Comparison of ENCODE assay signal across 12 cellular contexts in genomic region chr10:32948451-32948850, GRCh38. TPM values are rescaled to one million over a fixed set of nuclear protein-coding genes. Genes with fewer than 3 reads are reported as not detected.
DNase-seq lines count a peak whose midpoint lies in the region; ATAC-seq and FAIRE-seq lines count a peak whose summit lies in the region.
"Had no signal": no experiment of that assay in that cellular context is flagged by ENCODE, and none has a peak within 500 bp of the region (broad histone marks: within the 10 kb centered on the region; RNA-seq: fewer than 3 reads in every experiment).

No MANE protein-coding gene starts in this region.

- peaks cover 48% of the 10 kb centered on the region for H3K4me1 ChIP-seq in CD8-positive, alpha-beta memory T cell (ENCODE audit: insufficient read depth, low read length)
- peaks cover 18% of the 10 kb centered on the region for H3K4me1 ChIP-seq in mesendoderm (ENCODE audit: control insufficient read depth, low read depth, low read length)

- no peaks in the 10 kb centered on the region for H3K9me3 Mint-ChIP-seq in CD8-positive, alpha-beta memory T cell
- no peaks in the 10 kb centered on the region for H3K9me3 Mint-ChIP-seq in activated T-helper 17 cell treated with anti-CD3 and anti-CD28 coated beads, Interleukin-2, amount 50 U/mL, for 72 hours
- H3K9me3 Mint-ChIP-seq in activated CD4-positive, alpha-beta T cell treated with anti-CD3 and anti-CD28 coated beads, Interleukin-2, amount 10 ng/mL, durations not matched to agents 24 days and 14 days, result no peaks in the 10 kb centered on the region

- H3K27ac ChIP-seq in CD8-positive, alpha-beta memory T cell (ENCODE audit: low read depth, low read length), result no peak overlapping the region
- no peak overlapping the region for H3K27ac ChIP-seq in mesendoderm (ENCODE audit: low read depth, low read length)
- H3K27ac ChIP-seq: VCaP had no signal

- no peak overlapping the region for H3K4me2 ChIP-seq in mesendoderm (ENCODE audit: low read length)

- intact Hi-C loops in activated CD4-positive, alpha-beta T cell treated with anti-CD3 and anti-CD28 coated beads, Interleukin-2, amount 10 ng/mL, durations not matched to agents 24 days and 14 days (cut with micrococcal nuclease), result no loop called here

- peaks cover 68% of the 10 kb centered on the region for H3K79me2 ChIP-seq in mesendoderm (ENCODE audit: control insufficient read depth, insufficient read depth, low read length)

- peak; percentile 53 for ATAC-seq in activated T-helper 17 cell treated with anti-CD3 and anti-CD28 coated beads, Interleukin-2, amount 50 U/mL, for 72 hours (replicated peaks)
- ATAC-seq in GM19023 (IDR thresholded peaks at IDR 0.05; ENCODE audit: unreplicated experiment) (no peak), GM19395 (IDR thresholded peaks at IDR 0.05; ENCODE audit: unreplicated experiment) (no peak)

- H3K36me3 Mint-ChIP-seq in CD8-positive, alpha-beta memory T cell, result peaks cover 0 to 10% (median 5%) of the 10 kb centered on the region in 3 donors
- peaks cover 60% of the 10 kb centered on the region for H3K36me3 Mint-ChIP-seq in activated T-helper 17 cell treated with anti-CD3 and anti-CD28 coated beads, Interleukin-2, amount 50 U/mL, for 72 hours (ENCODE audit: low read depth)
- peaks cover 3% of the 10 kb centered on the region for H3K36me3 Mint-ChIP-seq in activated CD4-positive, alpha-beta T cell treated with anti-CD3 and anti-CD28 coated beads, Interleukin-2, amount 10 ng/mL, durations not matched to agents 24 days and 14 days (ENCODE audit: low read depth)

- H3K9ac ChIP-seq in mesendoderm (ENCODE audit: low read length), result no peak overlapping the region

- H2BK120ac ChIP-seq in mesendoderm (ENCODE audit: low read depth, low read length), result no peak overlapping the region

- H3K4me3 Mint-ChIP-seq in CD8-positive, alpha-beta memory T cell, result peak overlapping the region; percentile 28 to 77 (median 51)
- peak overlapping the region; percentile 78 for H3K4me3 Mint-ChIP-seq in activated T-helper 17 cell treated with anti-CD3 and anti-CD28 coated beads, Interleukin-2, amount 50 U/mL, for 72 hours
- H3K4me3 Mint-ChIP-seq in activated CD4-positive, alpha-beta T cell treated with anti-CD3 and anti-CD28 coated beads, Interleukin-2, amount 10 ng/mL, durations not matched to agents 24 days and 14 days, result no peak overlapping the region

- H3K27me3 ChIP-seq in CD8-positive, alpha-beta memory T cell (ENCODE audit: insufficient read depth, low read length, poor library complexity, severe bottlenecking), result no peaks in the 10 kb centered on the region
- no peaks in the 10 kb centered on the region for H3K27me3 ChIP-seq in mesendoderm (ENCODE audit: insufficient read depth, low read length, poor library complexity)

- no peak overlapping the region for H3K4ac ChIP-seq in mesendoderm (ENCODE audit: low read depth, low read length)

- no peak overlapping the region for H3K56ac ChIP-seq in mesendoderm (ENCODE audit: low read length)

- H4K5ac ChIP-seq in mesendoderm (ENCODE audit: low read length), result no peak overlapping the region

- POLR2A ChIA-PET in CD8-positive, alpha-beta memory T cell (lab: Charles Lee), result interaction anchor here (0.7 kb wide), 1 partner anchor 503 kb away, joined by 3 read pairs; no protein-coding TSS in a partner anchor

- H3K23ac ChIP-seq in mesendoderm (ENCODE audit: low read length), result no peak overlapping the region

- FAIRE-seq in HTR-8/SVneo (lab: Jason Lieb, UNC), result peak; percentile 28

- H2AK5ac ChIP-seq in mesendoderm (ENCODE audit: low read length), result no peak overlapping the region

- H3K18ac ChIP-seq in mesendoderm (ENCODE audit: low read length), result no peak overlapping the region

- CTCF ChIA-PET in CD8-positive, alpha-beta memory T cell (lab: Charles Lee), result no interaction called here

- H3K4me3 ChIP-seq in CD8-positive, alpha-beta memory T cell (ENCODE audit: low read length), result no peak overlapping the region
- H3K4me3 ChIP-seq in mesendoderm (ENCODE audit: low read length), result no peak overlapping the region

- WGBS in mesendoderm (ENCODE audit: extremely low coverage, insufficient coverage, low lambda C conversion rate), result no CpG with 5 or more reads among the region's 3 CpGs

- H3K36me3 ChIP-seq in CD8-positive, alpha-beta memory T cell (ENCODE audit: insufficient read depth, low read length), result no peaks in the 10 kb centered on the region
- no peaks in the 10 kb centered on the region for H3K36me3 ChIP-seq in mesendoderm (ENCODE audit: control insufficient read depth, insufficient read depth, low read length)

- peaks cover 82 to 96% (median 89%) of the 10 kb centered on the region in 3 donors for H3K4me1 Mint-ChIP-seq in CD8-positive, alpha-beta memory T cell
- H3K4me1 Mint-ChIP-seq in activated T-helper 17 cell treated with anti-CD3 and anti-CD28 coated beads, Interleukin-2, amount 50 U/mL, for 72 hours, result peaks cover 56% of the 10 kb centered on the region
- peaks cover 14% of the 10 kb centered on the region for H3K4me1 Mint-ChIP-seq in activated CD4-positive, alpha-beta T cell treated with anti-CD3 and anti-CD28 coated beads, Interleukin-2, amount 10 ng/mL, durations not matched to agents 24 days and 14 days

- no peak for DNase-seq in CD8-positive, alpha-beta memory T cell
- no peak for DNase-seq in HTR-8/SVneo (ENCODE audit: insufficient read length, low spot score)
- DNase-seq in mesendoderm, result peak; percentile 73
- DNase-seq in UCSD-AML1 (lab: John Stamatoyannopoulos, UW; ENCODE audit: unreplicated experiment), result no peak
- DNase-seq in activated CD4-positive, alpha-beta T cell treated with anti-CD3 and anti-CD28 coated beads, Interleukin-2, amount 10 ng/mL, durations not matched to agents 24 days and 14 days, result no peak
- DNase-seq: foreskin melanocyte; NCI-H2227 treated with DMSO at 0.1 percent for 48 hours; stimulated activated CD4-positive, alpha-beta T cell treated with anti-CD3 and anti-CD28 coated beads, Interleukin-15, amount 100 ng/mL, for 24 hours had no signal

- no peak overlapping the region for H2BK5ac ChIP-seq in mesendoderm (ENCODE audit: low read length)

- H4K8ac ChIP-seq in mesendoderm (ENCODE audit: low read depth, low read length), result no peak overlapping the region

- no peaks in the 10 kb centered on the region for H3K27me3 Mint-ChIP-seq in CD8-positive, alpha-beta memory T cell
- no peaks in the 10 kb centered on the region for H3K27me3 Mint-ChIP-seq in activated T-helper 17 cell treated with anti-CD3 and anti-CD28 coated beads, Interleukin-2, amount 50 U/mL, for 72 hours
- no peaks in the 10 kb centered on the region for H3K27me3 Mint-ChIP-seq in activated CD4-positive, alpha-beta T cell treated with anti-CD3 and anti-CD28 coated beads, Interleukin-2, amount 10 ng/mL, durations not matched to agents 24 days and 14 days

- no peaks in the 10 kb centered on the region for H3K9me3 ChIP-seq in CD8-positive, alpha-beta memory T cell (ENCODE audit: low read length)

- H3K27ac Mint-ChIP-seq in CD8-positive, alpha-beta memory T cell, result peak overlapping the region; percentile 25 to 85 (median 74)
- H3K27ac Mint-ChIP-seq in activated T-helper 17 cell treated with anti-CD3 and anti-CD28 coated beads, Interleukin-2, amount 50 U/mL, for 72 hours, result peak overlapping the region; percentile 78
- H3K27ac Mint-ChIP-seq in activated CD4-positive, alpha-beta T cell treated with anti-CD3 and anti-CD28 coated beads, Interleukin-2, amount 10 ng/mL, durations not matched to agents 24 days and 14 days, result no peak overlapping the region

- H3K79me1 ChIP-seq in mesendoderm (ENCODE audit: low read length), result no peaks in the 10 kb centered on the region

- no peak overlapping the region for H2BK15ac ChIP-seq in mesendoderm (replicated peaks; ENCODE audit: low read depth)

RNA-seq across cellular contexts. Expression of gene ITGB1, which starts 9.6 kb away (rescaled TPM):
- 10 to 100 TPM; 75.5 to 82.1 TPM for total RNA-seq in CD8-positive, alpha-beta memory T cell
- polyA plus RNA-seq in CD8-positive, alpha-beta memory T cell, result 342 TPM
- 100 to 1,000 TPM; 125 to 126 TPM for total RNA-seq in activated T-helper 17 cell treated with anti-CD3 and anti-CD28 coated beads, Interleukin-2, amount 50 U/mL, for 72 hours
- 237 TPM for polyA plus RNA-seq in mesendoderm (2013, experiment 1 of 2)
- 240 TPM for polyA plus RNA-seq in mesendoderm (2013, experiment 2 of 2)
- total RNA-seq in activated CD4-positive, alpha-beta T cell treated with anti-CD3 and anti-CD28 coated beads, Interleukin-2, amount 10 ng/mL, durations not matched to agents 24 days and 14 days, result 50.5 and 57.5 TPM in 2 replicates
